8 cellular contexts compared by ENCODE assay signal in the genomic region with DNA sequence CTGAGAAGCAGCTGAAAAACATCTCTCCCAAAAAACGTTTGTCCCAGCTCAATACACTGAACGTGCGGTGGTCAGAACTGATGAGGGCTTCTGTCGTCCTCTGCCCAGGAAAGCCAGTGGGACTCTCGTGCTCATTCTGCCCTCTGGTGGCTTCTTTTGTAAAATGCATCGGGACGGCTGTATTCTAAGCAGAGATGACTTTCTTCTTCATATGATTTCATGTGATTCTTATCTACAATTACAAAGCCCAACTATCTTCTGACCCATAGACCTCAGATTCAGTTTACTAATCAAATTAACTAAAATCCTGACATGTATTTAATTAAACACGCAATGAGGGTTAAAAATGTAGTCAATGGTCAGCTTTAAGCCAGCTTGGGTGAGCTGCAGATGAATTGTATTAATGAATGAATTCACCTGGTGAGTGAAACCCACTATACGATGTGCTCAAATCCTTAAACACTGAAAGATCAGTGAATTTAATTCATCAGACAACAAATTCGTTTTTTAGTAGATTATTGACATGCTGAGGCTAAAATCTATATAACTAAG.
DNase-seq lines count a peak whose midpoint lies in the region; ATAC-seq and TF ChIP-seq lines count a peak whose summit lies in the region.

No MANE protein-coding gene starts in this region.

- H3K4me3 Mint-ChIP-seq in activated T-helper 17 cell treated with anti-CD3 and anti-CD28 coated beads, Interleukin-2, amount 50 U/mL, for 72 hours, result peak overlapping the region; percentile 40

- H3K27me3 ChIP-seq in neutrophil (peaks cover 78% of the 10 kb centered on the region), upper lobe of left lung (no peaks in the 10 kb centered on the region)

- TF ChIP-seq CTCF in neutrophil (IDR thresholded peaks at IDR 0.05), result peak; percentile 13
- TF ChIP-seq CTCF in upper lobe of left lung (IDR thresholded peaks at IDR 0.05), result peak; percentile 29 to 60 (median 57)

- DNase-seq in DMS 273 treated with DMSO at 0.1 percent for 48 hours (lab: John Stamatoyannopoulos, UW) (peak; percentile 2), KG1 (lab: John Stamatoyannopoulos, UW) (peak; percentile 27), RPMI7951 (ENCODE audit: low read depth) (peak; percentile 51), fibroblast of the conjunctiva (ENCODE audit: low read depth) (peak; percentile 23), upper lobe of left lung (peak in 1 of 2 donors; percentile 51)

- TF ChIP-seq EP300 in upper lobe of left lung (IDR thresholded peaks at IDR 0.05), result no peak

- H3K27ac Mint-ChIP-seq in activated T-helper 17 cell treated with anti-CD3 and anti-CD28 coated beads, Interleukin-2, amount 50 U/mL, for 72 hours, result no peak overlapping the region

- ATAC-seq in GM21390 (IDR thresholded peaks at IDR 0.05; ENCODE audit: unreplicated experiment), result peak; percentile 93
- ATAC-seq in activated T-helper 17 cell treated with anti-CD3 and anti-CD28 coated beads, Interleukin-2, amount 50 U/mL, for 72 hours (replicated peaks), result peak; percentile 72
- peak in 1 of 2 donors; percentile 89 for ATAC-seq in upper lobe of left lung (ENCODE audit: low FRiP score in 2 of 2)

- H3K4me3 ChIP-seq in neutrophil (ENCODE audit: low read depth in 1 of 2, low read length in 1 of 2), result no peak overlapping the region
- H3K4me3 ChIP-seq in upper lobe of left lung, result no peak overlapping the region

- no peaks in the 10 kb centered on the region for H3K4me1 Mint-ChIP-seq in activated T-helper 17 cell treated with anti-CD3 and anti-CD28 coated beads, Interleukin-2, amount 50 U/mL, for 72 hours

- WGBS in upper lobe of left lung, 2 donors, result 1 to 2% methylated on average over 10 of the region's 10 CpGs

- no peak overlapping the region for H3K27ac ChIP-seq in neutrophil
- H3K27ac ChIP-seq in upper lobe of left lung, result no peak overlapping the region

- H3K9me3 Mint-ChIP-seq in activated T-helper 17 cell treated with anti-CD3 and anti-CD28 coated beads, Interleukin-2, amount 50 U/mL, for 72 hours, result no peaks in the 10 kb centered on the region

- H3K9me3 ChIP-seq in neutrophil (no peaks in the 10 kb centered on the region), upper lobe of left lung (no peaks in the 10 kb centered on the region)

- TF ChIP-seq POLR2A in upper lobe of left lung (IDR thresholded peaks at IDR 0.05), result no peak

- H3K36me3 ChIP-seq in neutrophil (no peaks in the 10 kb centered on the region), upper lobe of left lung (no peaks in the 10 kb centered on the region)

- peaks cover 46% of the 10 kb centered on the region for H3K27me3 Mint-ChIP-seq in activated T-helper 17 cell treated with anti-CD3 and anti-CD28 coated beads, Interleukin-2, amount 50 U/mL, for 72 hours

- H3K36me3 Mint-ChIP-seq in activated T-helper 17 cell treated with anti-CD3 and anti-CD28 coated beads, Interleukin-2, amount 50 U/mL, for 72 hours (ENCODE audit: low read depth), result no peaks in the 10 kb centered on the region

- H3K4me1 ChIP-seq in neutrophil (ENCODE audit: control insufficient read depth in 1 of 2, insufficient read depth in 1 of 2, low read depth in 1 of 2, low read length in 1 of 2) (no peaks in the 10 kb centered on the region), upper lobe of left lung (peaks cover 0 to 7% (median 4%) of the 10 kb centered on the region in 4 donors)
